Comparison of ENCODE assay signal across 23 cellular contexts in the genomic region with DNA sequence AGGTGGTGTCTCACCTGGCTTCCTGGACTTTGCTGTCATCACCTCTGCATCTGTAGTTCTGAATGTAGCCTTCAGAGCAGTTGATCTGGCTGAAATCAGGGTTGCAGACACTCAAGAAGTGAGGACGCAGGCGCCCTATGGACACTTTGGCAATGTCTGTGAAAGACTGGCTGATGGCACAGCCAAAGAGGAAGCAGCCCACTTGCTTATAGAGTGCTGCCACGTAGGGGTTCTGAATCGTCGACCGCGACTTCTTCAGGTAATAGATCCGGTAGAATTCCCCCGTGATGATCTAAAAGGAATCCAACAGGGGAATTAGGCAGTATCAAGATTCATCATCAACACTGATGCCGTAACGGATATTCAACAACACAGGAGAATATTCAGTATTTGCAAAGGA. TPM values are rescaled to one million over a fixed set of nuclear protein-coding genes. Genes with fewer than 3 reads are reported as not detected.
"Had no signal": no experiment of that assay in that cellular context is flagged by ENCODE, and none has a peak within 500 bp of the region (broad histone marks: within the 10 kb centered on the region; RNA-seq: fewer than 3 reads in every experiment).

No MANE protein-coding gene starts in this region.

- H3K27ac Mint-ChIP-seq: activated naive CD8-positive, alpha-beta T cell treated with anti-CD3 and anti-CD28 coated beads, Interleukin-2, amount 50 U/mL, for 24 hours; activated T-helper 17 cell treated with anti-CD3 and anti-CD28 coated beads, Interleukin-2, amount 50 U/mL, for 72 hours; natural killer cell treated with Interleukin-12 subunit alpha and Interleukin-12 subunit beta and Interleukin-15 and Interleukin-18, amount 100 ng/mL, for 72 hours; stimulated activated naive CD8-positive, alpha-beta T cell treated with anti-CD3 and anti-CD28 coated beads, Interleukin-15, Interleukin-2, amounts not matched to agents 100 ng/mL and 50 ng/mL, for 24 hours had no signal

- H3K4me3 Mint-ChIP-seq: activated naive CD8-positive, alpha-beta T cell treated with anti-CD3 and anti-CD28 coated beads, Interleukin-2, amount 50 U/mL, for 24 hours; activated T-helper 17 cell treated with anti-CD3 and anti-CD28 coated beads, Interleukin-2, amount 50 U/mL, for 72 hours; natural killer cell treated with Interleukin-12 subunit alpha and Interleukin-12 subunit beta and Interleukin-15 and Interleukin-18, amount 100 ng/mL, for 72 hours; stimulated activated naive CD8-positive, alpha-beta T cell treated with anti-CD3 and anti-CD28 coated beads, Interleukin-15, Interleukin-2, amounts not matched to agents 100 ng/mL and 50 ng/mL, for 24 hours had no signal

- H3K4me1 Mint-ChIP-seq: activated T-helper 17 cell treated with anti-CD3 and anti-CD28 coated beads, Interleukin-2, amount 50 U/mL, for 72 hours had no signal

- H3K9me3 Mint-ChIP-seq: activated naive CD8-positive, alpha-beta T cell treated with anti-CD3 and anti-CD28 coated beads, Interleukin-2, amount 50 U/mL, for 24 hours; activated T-helper 17 cell treated with anti-CD3 and anti-CD28 coated beads, Interleukin-2, amount 50 U/mL, for 72 hours; natural killer cell treated with Interleukin-12 subunit alpha and Interleukin-12 subunit beta and Interleukin-15 and Interleukin-18, amount 100 ng/mL, for 72 hours; stimulated activated naive CD8-positive, alpha-beta T cell treated with anti-CD3 and anti-CD28 coated beads, Interleukin-15, Interleukin-2, amounts not matched to agents 100 ng/mL and 50 ng/mL, for 24 hours had no signal

- H3K27ac ChIP-seq: breast epithelium, lower lobe of right lung, right lobe of liver, thoracic aorta, vagina had no signal

- H3K9me3 ChIP-seq: breast epithelium, heart right ventricle, lower lobe of right lung, right lobe of liver, thoracic aorta, upper lobe of left lung, vagina had no signal

- H3K27me3 Mint-ChIP-seq: stimulated activated naive CD8-positive, alpha-beta T cell treated with anti-CD3 and anti-CD28 coated beads, Interleukin-15, Interleukin-2, amounts not matched to agents 100 ng/mL and 50 ng/mL, for 24 hours had no signal

- H3K4me1 ChIP-seq: breast epithelium had no signal

- DNase-seq: activated CD4-positive, alpha-beta T cell treated with anti-CD3 and anti-CD28 coated beads for 4 hours; activated CD4-positive, alpha-beta T cell treated with anti-CD3 and anti-CD28 coated beads, Interleukin-2, amount 50 U/mL, for 4 hours; activated CD8-positive, alpha-beta memory T cell treated with anti-CD3 and anti-CD28 coated beads for 24 hours; activated gamma-delta T cell treated with Interleukin-2 at 50 U/mL for 16 hours; activated naive CD4-positive, alpha-beta T cell treated with anti-CD3 and anti-CD28 coated beads, Interleukin-2, amount 50 U/mL, for 16 hours; activated naive CD8-positive, alpha-beta T cell treated with anti-CD3 and anti-CD28 coated beads, Interleukin-2, amount 50 U/mL, for 24 hours; amygdala; central memory CD4-positive, alpha-beta T cell; heart right ventricle; lower lobe of right lung; mesendoderm; posterior cingulate gyrus; right lobe of liver; stimulated activated CD4-positive, alpha-beta T cell treated with anti-CD3 and anti-CD28 coated beads, Interleukin-2, amount 100 ng/mL, for 48 hours; T-helper 1 cell; upper lobe of left lung had no signal

- H3K36me3 ChIP-seq: breast epithelium had no signal

- H3K27me3 ChIP-seq: breast epithelium, heart right ventricle, right lobe of liver, upper lobe of left lung, vagina had no signal

- ATAC-seq: activated naive CD8-positive, alpha-beta T cell treated with anti-CD3 and anti-CD28 coated beads, Interleukin-2, amount 50 U/mL, for 24 hours; activated T-helper 17 cell treated with anti-CD3 and anti-CD28 coated beads, Interleukin-2, amount 50 U/mL, for 72 hours; heart right ventricle; left lobe of liver; lower lobe of right lung; natural killer cell treated with Interleukin-12 subunit alpha and Interleukin-12 subunit beta and Interleukin-15 and Interleukin-18, amount 100 ng/mL, for 72 hours; right lobe of liver had no signal

- H3K4me3 ChIP-seq: breast epithelium, heart right ventricle, lower lobe of right lung, right lobe of liver, thoracic aorta, upper lobe of left lung, vagina had no signal

- H3K36me3 Mint-ChIP-seq: natural killer cell treated with Interleukin-12 subunit alpha and Interleukin-12 subunit beta and Interleukin-15 and Interleukin-18, amount 100 ng/mL, for 72 hours had no signal

RNA-seq across cellular contexts. Expression of gene PLPP3, which starts 55.1 kb away (rescaled TPM):
- total RNA-seq: activated T-helper 17 cell treated with anti-CD3 and anti-CD28 coated beads, Interleukin-2, amount 50 U/mL, for 72 hours had no signal
